Comparison of ENCODE assay signal across 10 cellular contexts in genomic region chr10:76127984-76128589, GRCh38.
"Had no signal": no experiment of that assay in that cellular context is flagged by ENCODE, and none has a peak within 500 bp of the region (broad histone marks: within the 10 kb centered on the region; RNA-seq: fewer than 3 reads in every experiment).

No MANE protein-coding gene starts in this region.

- H3K4me1 ChIP-seq: adrenal gland, colonic mucosa, vagina had no signal

- H3K27ac ChIP-seq: adrenal gland, colonic mucosa, thoracic aorta, vagina had no signal

- H3K4me3 ChIP-seq: adrenal gland, colonic mucosa, stomach, thoracic aorta, vagina had no signal

- DNase-seq: activated CD4-positive, alpha-beta T cell treated with anti-CD3 and anti-CD28 coated beads, Interleukin-2, amount 10 ng/mL, durations not matched to agents 24 days and 14 days; activated naive CD4-positive, alpha-beta T cell treated with anti-CD3 and anti-CD28 coated beads, Interleukin-2, amount 50 U/mL, for 16 hours; adrenal gland; colonic mucosa; effector CD4-positive, alpha-beta T cell; nephron progenitor cell; stomach had no signal

- H3K27me3 ChIP-seq: adrenal gland, colonic mucosa, stomach, vagina had no signal

- ATAC-seq: WTC11 had no signal

- H3K9me3 ChIP-seq: adrenal gland, colonic mucosa, stomach, thoracic aorta, vagina had no signal

- H3K36me3 ChIP-seq: adrenal gland, colonic mucosa, stomach, thoracic aorta, vagina had no signal
